In genomic region chrX:64204701-64205440, GRCh38 we compare ENCODE assay signal across 8 cellular contexts. TPM values are rescaled to one million over a fixed set of nuclear protein-coding genes. Genes with fewer than 3 reads are reported as not detected.
DNase-seq lines count a peak whose midpoint lies in the region; ATAC-seq and TF ChIP-seq lines count a peak whose summit lies in the region.

No MANE protein-coding gene starts in this region.

- H3K9ac ChIP-seq in SK-N-SH: peak overlapping the region; percentile 71; the same call in 1 of the 2 replicates

- H3K27me3 ChIP-seq in SK-N-SH (ENCODE audit: insufficient read depth) (no peaks in the 10 kb centered on the region), layer of hippocampus (ENCODE audit: control insufficient read depth, insufficient read depth, low read length) (no peaks in the 10 kb centered on the region)

- TF ChIP-seq RAD21 in SK-N-SH (IDR thresholded peaks at IDR 0.05; ENCODE audit: low read length): no peak

- H3K4me1 Mint-ChIP-seq in chondrocyte (ENCODE audit: low read depth): peaks cover 17% of the 10 kb centered on the region

- H3K27ac ChIP-seq in SK-N-SH (ENCODE audit: low read depth in 2 of 2, low read length in 1 of 2) (peak overlapping the region; percentile 78 to 79; a peak in 3 of 4 replicates), layer of hippocampus (ENCODE audit: low read depth, low read length) (peak overlapping the region; percentile 80)

- H3K36me3 ChIP-seq in SK-N-SH (replicated peaks in 1 of 2; ENCODE audit: control insufficient read depth in 1 of 2, insufficient read depth in 2 of 2, low read length in 1 of 2): no peaks in the 10 kb centered on the region

- peaks cover 7% of the 10 kb centered on the region for H3F3A ChIP-seq in SK-N-SH (replicated peaks; ENCODE audit: insufficient read depth)

- peak overlapping the region; percentile 85; the same call in 1 of the 2 replicates for H2AFZ ChIP-seq in SK-N-SH (ENCODE audit: low read depth)

- peaks cover 2% of the 10 kb centered on the region for H3K36me3 Mint-ChIP-seq in chondrocyte (ENCODE audit: low read depth)

- no peak for TF ChIP-seq EP300 in SK-N-SH (IDR thresholded peaks at IDR 0.05; ENCODE audit: borderline replicate concordance in 1 of 2, low read depth in 1 of 2, low read length in 1 of 2)

- POLR2A ChIA-PET in SK-N-SH (lab: Yijun Ruan, JAX): no interaction called here

- WGBS in SK-N-SH (ENCODE audit: low lambda C conversion rate): 3% methylated on average over 16 of the region's 46 CpGs

- 0 out of 2 replicates have a peak, but pooled peaks cover 5% of the 10 kb centered on the region for H4K20me1 ChIP-seq in SK-N-SH (ENCODE audit: insufficient read depth)

- H3K4me1 ChIP-seq in SK-N-SH (ENCODE audit: control insufficient read depth in 1 of 2, insufficient read depth in 2 of 2, low read depth in 1 of 2, low read length in 1 of 2): peaks cover 4 to 27% of the 10 kb centered on the region in 2 experiments; a peak in 1 of 4 replicates

- ATAC-seq in GM18867 (IDR thresholded peaks at IDR 0.05; ENCODE audit: unreplicated experiment): peak; percentile 6
- ATAC-seq in HG03280 (IDR thresholded peaks at IDR 0.05; ENCODE audit: unreplicated experiment): peak; percentile 11
- ATAC-seq in omental fat pad (ENCODE audit: low FRiP score): no peak

- H3K4me3 Mint-ChIP-seq in chondrocyte (ENCODE audit: unreplicated experiment): peak overlapping the region; percentile 76

- peak overlapping the region; percentile 95 for H3K4me2 ChIP-seq in SK-N-SH

- H3K9me2 ChIP-seq in SK-N-SH: no peaks in the 10 kb centered on the region

- H3K4me3 ChIP-seq in AG10803 (ENCODE audit: low read length): peak overlapping the region; percentile 67
- peak overlapping the region; percentile 66 to 75 for H3K4me3 ChIP-seq in SK-N-SH (ENCODE audit: low read depth in 2 of 2, low read length in 1 of 2)

- H3K9me3 ChIP-seq in SK-N-SH: no peaks in the 10 kb centered on the region

- TF ChIP-seq CTCF in AG10803 (conservative IDR thresholded peaks at IDR 0.05; ENCODE audit: low read length) (no peak), SK-N-SH (IDR thresholded peaks at IDR 0.05) (no peak), chondrocyte (IDR thresholded peaks at IDR 0.05) (no peak), omental fat pad (IDR thresholded peaks at IDR 0.05) (no peak)

- CTCF ChIA-PET in SK-N-SH (lab: Yijun Ruan, JAX): interaction anchor here (1.1 to 1.5 kb wide), 4 partner anchors 9 to 91 kb away, joined by 3 to 6 read pairs (median 3); no protein-coding TSS in a partner anchor

- H3K9me3 Mint-ChIP-seq in chondrocyte (ENCODE audit: low read depth): peaks cover 6% of the 10 kb centered on the region

- no peaks in the 10 kb centered on the region for H3K27me3 Mint-ChIP-seq in chondrocyte (ENCODE audit: low read depth)

- no peaks in the 10 kb centered on the region for H3K79me2 ChIP-seq in SK-N-SH (ENCODE audit: insufficient read depth)

- peak overlapping the region; percentile 55 for H3K27ac Mint-ChIP-seq in chondrocyte (ENCODE audit: unreplicated experiment)

- peak; percentile 26 for DNase-seq in AG10803 (ENCODE audit: low read depth)
- DNase-seq in SK-N-SH: peak; percentile 75
- no peak for DNase-seq in chondrocyte (ENCODE audit: low spot score)
- DNase-seq in stimulated activated CD4-positive, alpha-beta T cell treated with anti-CD3 and anti-CD28 coated beads, Interleukin-2, amount 100 ng/mL, for 4 hours (ENCODE audit: low read depth): peak; percentile 0
- DNase-seq in omental fat pad (ENCODE audit: low spot score): no peak

TF ChIP-seq in SK-N-SH, 30 proteins besides CTCF, POLR2A, EP300 and RAD21:
- TF ChIP-seq MAX (IDR thresholded peaks at IDR 0.05; ENCODE audit: low read depth) (0 out of 2 replicates have a peak, but pooled peaks have one; percentile 18), JUND (IDR thresholded peaks at IDR 0.05) (no peak)

RNA-seq across cellular contexts. Expression of gene AMER1, which starts 0.6 kb away (rescaled TPM):
- polyA plus RNA-seq in SK-N-SH (2012; rRNA removed): 0.67 and 0.76 TPM in 2 replicates
- polyA plus RNA-seq in SK-N-SH (2012; cell fraction: cytosol; rRNA removed): 0.67 and 0.77 TPM in 2 replicates
- 1.2 and 1.4 TPM in 2 replicates for polyA plus RNA-seq in SK-N-SH (2012; cell fraction: nucleus; rRNA removed)
- 4.6 to 5.4 TPM (median 4.7 TPM) in 3 replicates for total RNA-seq in chondrocyte
- 1 to 10 TPM; 2.4 to 6.1 (median 4.2) TPM for total RNA-seq in omental fat pad

RNA-seq across cellular contexts. Expression of gene ASB12, which starts 25.5 kb away (rescaled TPM):
- 0.03 TPM in 1 of 2 replicates, not detected in the other for polyA plus RNA-seq in SK-N-SH (2012; rRNA removed)
- 0.05 TPM in 2 replicates for polyA plus RNA-seq in SK-N-SH (2012; cell fraction: cytosol; rRNA removed)
- polyA plus RNA-seq in SK-N-SH (2012; cell fraction: nucleus; rRNA removed): 0.07 TPM in 2 replicates
- total RNA-seq in chondrocyte: 0.27 to 0.44 TPM in 2 of 3 replicates, not detected in the other
- total RNA-seq in omental fat pad: not detected

Comparison
In these comparisons a context has a peak if more than half of its experiments do, and no peak if none do; other contexts are left out.
1. DNase-seq: peak in AG10803 (single experiment), SK-N-SH (single experiment) and stimulated activated CD4-positive, alpha-beta T cell treated with anti-CD3 and anti-CD28 coated beads, Interleukin-2, amount 100 ng/mL, for 4 hours (single experiment); none in chondrocyte (single experiment) and omental fat pad (single experiment).